1 cellular context compared by ENCODE assay signal in genomic region chr15:35603298-35603697, GRCh38.
TF ChIP-seq lines count a peak whose summit lies in the region.

No MANE protein-coding gene starts in this region.

TF ChIP-seq in GM12878, 131 proteins besides CTCF, POLR2A, EP300 and RAD21 (continued from another document):
- TF ChIP-seq, protein P1, sequence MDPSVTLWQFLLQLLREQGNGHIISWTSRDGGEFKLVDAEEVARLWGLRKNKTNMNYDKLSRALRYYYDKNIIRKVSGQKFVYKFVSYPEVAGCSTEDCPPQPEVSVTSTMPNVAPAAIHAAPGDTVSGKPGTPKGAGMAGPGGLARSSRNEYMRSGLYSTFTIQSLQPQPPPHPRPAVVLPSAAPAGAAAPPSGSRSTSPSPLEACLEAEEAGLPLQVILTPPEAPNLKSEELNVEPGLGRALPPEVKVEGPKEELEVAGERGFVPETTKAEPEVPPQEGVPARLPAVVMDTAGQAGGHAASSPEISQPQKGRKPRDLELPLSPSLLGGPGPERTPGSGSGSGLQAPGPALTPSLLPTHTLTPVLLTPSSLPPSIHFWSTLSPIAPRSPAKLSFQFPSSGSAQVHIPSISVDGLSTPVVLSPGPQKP (IDR thresholded peaks at IDR 0.05; ENCODE audit: low read depth, low read length): no peak
- TF ChIP-seq ZSCAN29 (IDR thresholded peaks at IDR 0.05): no peak
- TF ChIP-seq PAX5 (IDR thresholded peaks at IDR 0.05; ENCODE audit: borderline replicate concordance, low read depth, low read length): no peak
- TF ChIP-seq MXI1 (IDR thresholded peaks at IDR 0.05; ENCODE audit: low read depth, low read length): no peak
TF ChIP-seq in GM12878: peak in this region for 17.
